24 cellular contexts compared by ENCODE assay signal in genomic region chr5:9069650-9070049, GRCh38.
DNase-seq lines count a peak whose midpoint lies in the region; TF ChIP-seq lines count a peak whose summit lies in the region.
"Had no signal": no experiment of that assay in that cellular context is flagged by ENCODE, and none has a peak within 500 bp of the region (broad histone marks: within the 10 kb centered on the region; RNA-seq: fewer than 3 reads in every experiment).

No MANE protein-coding gene starts in this region.

- H3K4me3 ChIP-seq in AG04450 (ENCODE audit: low read depth, low read length) (no peak overlapping the region), MG63 (no peak overlapping the region), esophagus muscularis mucosa (no peak overlapping the region), transverse colon (no peak overlapping the region)
- H3K4me3 ChIP-seq: heart left ventricle had no signal

- H3K4me1 ChIP-seq in esophagus muscularis mucosa: no peaks in the 10 kb centered on the region
- H3K4me1 ChIP-seq in transverse colon: no peaks in the 10 kb centered on the region
- H3K4me1 ChIP-seq: BE2C had no signal

- TF ChIP-seq POLR2A in esophagus muscularis mucosa (IDR thresholded peaks at IDR 0.05; ENCODE audit: low read depth) (no peak), transverse colon (IDR thresholded peaks at IDR 0.05) (no peak)

- in situ Hi-C loops in transverse colon (cut with MboI; ENCODE audit: low pct_ligation_motif_present in 1 of 4, low pct_unique_long_range_greater_than_20kb in 1 of 4, low sequenced_read_pairs in 3 of 4): no loop called here

- peak; percentile 71 for DNase-seq in AG04450 (ENCODE audit: low read depth, low spot score)
- DNase-seq in MG63: peak; percentile 50
- peak; percentile 62 for DNase-seq in esophagus muscularis mucosa (ENCODE audit: extremely low spot score)
- peak; percentile 96 for DNase-seq in kidney tubule cell (ENCODE audit: low spot score)
- DNase-seq in COLO829 (ENCODE audit: low spot score): no peak
- no peak for DNase-seq in NCI-H446 (lab: John Stamatoyannopoulos, UW)
- no peak for DNase-seq in NCI-H524 treated with DMSO at 0.1 percent for 48 hours (lab: John Stamatoyannopoulos, UW)
- no peak for DNase-seq in transverse colon
- DNase-seq: activated CD4-positive, alpha-beta T cell treated with anti-CD3 and anti-CD28 coated beads for 4 hours; activated gamma-delta T cell; activated T-cell treated with anti-CD3 and anti-CD28 coated beads, Interleukin-2, amount 50 U/mL, for 1 hour; BE2C; cerebellar nuclear complex; COR-L47; H9; heart left ventricle; mesendoderm; naive B cell; NCI-H1105; NCI-H1930; NCI-H226; NCI-H774; SK-N-SH; T-helper 17 cell had no signal

- intact Hi-C loops in esophagus muscularis mucosa (cut with DNase I): no loop called here
- intact Hi-C loops in transverse colon (cut with DNase I; ENCODE audit: low total_unique reads): no loop called here

- POLR2A ChIA-PET in AG04450 (lab: Yijun Ruan, JAX): no interaction called here

- 80% methylated on average over 6 of the region's 6 CpGs for WGBS in esophagus muscularis mucosa
- WGBS in transverse colon (ENCODE audit: low coverage in 1 of 2), 2 donors: 68 to 78% methylated on average over 5 to 6 of the region's 6 CpGs

- H3K9me3 ChIP-seq in AG04450 (ENCODE audit: control insufficient read depth, insufficient read depth, low read length) (no peaks in the 10 kb centered on the region), MG63 (no peaks in the 10 kb centered on the region), esophagus muscularis mucosa (peaks cover 0 to 3% (median 0%) of the 10 kb centered on the region in 4 donors), transverse colon (no peaks in the 10 kb centered on the region)
- H3K9me3 ChIP-seq: BE2C, SK-N-SH had no signal

- peaks cover 8% of the 10 kb centered on the region; the same call in 1 of the 2 replicates for H3K36me3 ChIP-seq in MG63
- H3K36me3 ChIP-seq in esophagus muscularis mucosa: peaks cover 0 to 11% (median 0%) of the 10 kb centered on the region in 4 donors
- no peaks in the 10 kb centered on the region for H3K36me3 ChIP-seq in transverse colon
- H3K36me3 ChIP-seq: BE2C had no signal

- no peaks in the 10 kb centered on the region for H3K27me3 ChIP-seq in AG04450 (ENCODE audit: control insufficient read depth, insufficient read depth, low read length)
- no peaks in the 10 kb centered on the region for H3K27me3 ChIP-seq in MG63
- no peaks in the 10 kb centered on the region for H3K27me3 ChIP-seq in esophagus muscularis mucosa
- no peaks in the 10 kb centered on the region for H3K27me3 ChIP-seq in transverse colon
- H3K27me3 ChIP-seq: BE2C, heart left ventricle had no signal

- H3K27ac ChIP-seq in AG04450 (ENCODE audit: low read depth, low read length) (peak overlapping the region; percentile 79), esophagus muscularis mucosa (replicated peaks in 1 of 4) (no peak overlapping the region), transverse colon (no peak overlapping the region)
- H3K27ac ChIP-seq: heart left ventricle had no signal

- CTCF ChIA-PET in AG04450 (lab: Charles Lee): interaction anchor here (1.2 kb wide), 2 partner anchors 20 to 314 kb away, joined by 3 read pairs; no protein-coding TSS in a partner anchor

- TF ChIP-seq CTCF in AG04450 (IDR thresholded peaks at IDR 0.05; ENCODE audit: low read depth, low read length): no peak
- TF ChIP-seq CTCF in esophagus muscularis mucosa (IDR thresholded peaks at IDR 0.05): no peak
- no peak for TF ChIP-seq CTCF in transverse colon (IDR thresholded peaks at IDR 0.05)

- no peak for TF ChIP-seq EP300 in esophagus muscularis mucosa (IDR thresholded peaks at IDR 0.05)
- TF ChIP-seq EP300 in transverse colon (IDR thresholded peaks at IDR 0.05; ENCODE audit: low read depth): no peak

Comparison
In these comparisons a context has a peak if more than half of its experiments do, and no peak if none do; other contexts are left out.
1. DNase-seq: peak in AG04450 (single experiment), MG63 (single experiment), esophagus muscularis mucosa (single experiment) and kidney tubule cell (single experiment); none in COLO829 (single experiment), NCI-H446 (0 of 2), NCI-H524 treated with DMSO at 0.1 percent for 48 hours (single experiment) and transverse colon (single experiment).